ENCODE assay signal across 1 cellular context in genomic region chr17:76812968-76813367, GRCh38.
A peak's percentile ranks its signal among the peaks of the same experiment; 100 is the strongest.
TF ChIP-seq lines count a peak whose summit lies in the region.

No MANE protein-coding gene starts in this region.

TF ChIP-seq in HepG2, 621 proteins besides CTCF, POLR2A, EP300 and RAD21 (continued from another document):
- TF ChIP-seq ARID4A (CRISPR knock-in tag; IDR thresholded peaks at IDR 0.05; ENCODE audit: borderline replicate concordance): no peak
- no peak for TF ChIP-seq ZFYVE20 (CRISPR knock-in tag; IDR thresholded peaks at IDR 0.05; ENCODE audit: borderline replicate concordance, low read depth)
- TF ChIP-seq ATF7 (IDR thresholded peaks at IDR 0.05): peak; percentile 80
- no peak for TF ChIP-seq ATF7 (CRISPR knock-in tag; IDR thresholded peaks at IDR 0.05)
- TF ChIP-seq ZC3H4 (CRISPR knock-in tag; IDR thresholded peaks at IDR 0.05; ENCODE audit: borderline replicate concordance): no peak
- TF ChIP-seq MZF1 (CRISPR knock-in tag; IDR thresholded peaks at IDR 0.05; ENCODE audit: borderline replicate concordance): no peak
- peak; percentile 62 for TF ChIP-seq CREB1 (IDR thresholded peaks at IDR 0.05)
- no peak for TF ChIP-seq CREB1 (CRISPR knock-in tag; IDR thresholded peaks at IDR 0.05)
- TF ChIP-seq ZNF501 (CRISPR knock-in tag; IDR thresholded peaks at IDR 0.05): no peak
- no peak for TF ChIP-seq KAT8 (CRISPR knock-in tag; IDR thresholded peaks at IDR 0.05)
- TF ChIP-seq HINFP (CRISPR knock-in tag; IDR thresholded peaks at IDR 0.05; ENCODE audit: low read depth): no peak
- TF ChIP-seq RELA (CRISPR knock-in tag; IDR thresholded peaks at IDR 0.05): no peak
